ENCODE assay signal across 8 cellular contexts in the genomic region with DNA sequence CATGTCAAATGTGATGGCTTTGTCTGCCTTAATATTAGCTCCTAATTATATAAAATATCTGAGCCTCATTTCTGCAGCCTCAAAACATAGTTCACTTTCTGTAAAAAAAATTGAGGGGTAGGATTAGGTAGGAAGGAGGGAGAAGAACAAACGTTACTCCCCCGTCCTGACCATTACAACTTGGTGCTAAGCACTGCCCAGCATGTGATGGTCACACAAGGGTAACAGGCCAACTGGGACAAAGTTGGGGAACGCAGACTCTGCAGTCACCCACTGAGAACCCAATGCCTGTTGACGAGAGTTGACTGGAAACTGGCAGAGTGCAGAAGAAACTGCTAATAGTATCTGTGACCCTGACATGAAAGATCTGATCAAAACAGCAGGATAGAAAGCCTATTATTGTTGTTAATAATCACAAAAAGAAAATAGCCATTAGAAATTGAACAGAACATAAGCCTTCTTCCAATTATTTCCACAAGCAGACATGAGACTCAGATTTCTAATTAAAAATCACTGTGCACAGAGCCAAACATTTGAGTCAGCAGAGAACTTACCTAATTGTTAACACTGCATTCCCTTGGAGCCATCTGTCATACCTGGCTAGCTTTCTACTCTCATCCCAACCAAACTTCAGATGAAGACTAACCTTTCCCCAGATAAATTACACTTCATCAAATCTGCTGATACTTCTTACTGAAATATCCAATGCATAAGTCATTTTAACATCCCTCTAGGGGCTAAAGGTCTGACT. TPM values are rescaled to one million over a fixed set of nuclear protein-coding genes. Genes with fewer than 3 reads are reported as not detected.
DNase-seq lines count a peak whose midpoint lies in the region; ATAC-seq and TF ChIP-seq lines count a peak whose summit lies in the region.

No MANE protein-coding gene starts in this region.

- TF ChIP-seq CTCF in spleen (IDR thresholded peaks at IDR 0.05 in 8 of 11, conservative IDR thresholded peaks at IDR 0.05 in 3 of 11): no peak

- H3K36me3 ChIP-seq in spleen: no peaks in the 10 kb centered on the region
- H3K36me3 ChIP-seq in naive thymus-derived CD4-positive, alpha-beta T cell (ENCODE audit: control insufficient read depth in 2 of 3, insufficient read depth in 3 of 3, low read length in 3 of 3): no peaks in the 10 kb centered on the region

- H3K4me3 Mint-ChIP-seq in naive thymus-derived CD4-positive, alpha-beta T cell: no peak overlapping the region

- peaks cover 14 to 87% (median 56%) of the 10 kb centered on the region in 6 donors for H3K4me1 ChIP-seq in spleen
- peaks cover 0 to 6% of the 10 kb centered on the region in 2 donors for H3K4me1 ChIP-seq in naive thymus-derived CD4-positive, alpha-beta T cell (ENCODE audit: control insufficient read depth in 2 of 2, insufficient read depth in 2 of 2, low read length in 2 of 2)

- intact Hi-C loops in left cardiac atrium (cut with DNase I) (no loop called here), spleen (cut with DNase I; ENCODE audit: low total_unique reads) (no loop called here)
- intact Hi-C loops in naive thymus-derived CD4-positive, alpha-beta T cell (cut with micrococcal nuclease): loop anchor here in 1 of 2 donors (5.0 kb wide), 1 partner anchor 35 kb away; no protein-coding TSS in a partner anchor

- ATAC-seq in GM19395 (IDR thresholded peaks at IDR 0.05; ENCODE audit: unreplicated experiment) (peak; percentile 12), left cardiac atrium (peak; percentile 46 to 66)
- no peak for ATAC-seq in naive thymus-derived CD4-positive, alpha-beta T cell

- no peak for TF ChIP-seq POLR2A in spleen (IDR thresholded peaks at IDR 0.05)

- DNase-seq in NCI-H446 treated with DMSO at 0.1 percent for 48 hours (lab: John Stamatoyannopoulos, UW) (peak; percentile 61), left cardiac atrium (peak; percentile 37), spleen (no peak), NCI-H526 (lab: John Stamatoyannopoulos, UW) (no peak), NK-92 (lab: John Stamatoyannopoulos, UW; ENCODE audit: unreplicated experiment) (no peak), NCI-H2029 (lab: John Stamatoyannopoulos, UW) (no peak)
- no peak for DNase-seq in naive thymus-derived CD4-positive, alpha-beta T cell

- H3K27ac Mint-ChIP-seq in naive thymus-derived CD4-positive, alpha-beta T cell: no peak overlapping the region

- H3K9me3 ChIP-seq in spleen: no peaks in the 10 kb centered on the region
- H3K9me3 ChIP-seq in naive thymus-derived CD4-positive, alpha-beta T cell (ENCODE audit: control insufficient read depth in 2 of 3, low read length in 3 of 3): no peaks in the 10 kb centered on the region

- H3K27me3 Mint-ChIP-seq in naive thymus-derived CD4-positive, alpha-beta T cell: peaks cover 55 to 77% (median 65%) of the 10 kb centered on the region in 5 donors

- peaks cover 0 to 37% (median 13%) of the 10 kb centered on the region in 7 donors for H3K4me1 Mint-ChIP-seq in naive thymus-derived CD4-positive, alpha-beta T cell

- H3K4me3 ChIP-seq in spleen: peak overlapping the region in 3 of 8 donors; percentile 12 to 42 (median 15)
- no peak overlapping the region for H3K4me3 ChIP-seq in naive thymus-derived CD4-positive, alpha-beta T cell (ENCODE audit: low read length)

- H3K27me3 ChIP-seq in spleen (replicated peaks in 1 of 7): peaks cover 0 to 71% (median 9%) of the 10 kb centered on the region in 7 donors
- peaks cover 0 to 18% of the 10 kb centered on the region in 2 donors for H3K27me3 ChIP-seq in naive thymus-derived CD4-positive, alpha-beta T cell (ENCODE audit: control insufficient read depth in 2 of 2, insufficient read depth in 2 of 2, low read length in 2 of 2)

- H3K9me3 Mint-ChIP-seq in naive thymus-derived CD4-positive, alpha-beta T cell: peaks cover 0 to 3% (median 0%) of the 10 kb centered on the region in 11 donors

- H3K27ac ChIP-seq in spleen: peak overlapping the region in 6 of 8 donors; percentile 67 to 86 (median 81)
- H3K27ac ChIP-seq in naive thymus-derived CD4-positive, alpha-beta T cell (ENCODE audit: low read depth, low read length): no peak overlapping the region

- CTCF ChIA-PET in naive thymus-derived CD4-positive, alpha-beta T cell (lab: Charles Lee): interaction anchor here (2.1 kb wide), 1 partner anchor 110 kb away, joined by 4 read pairs; the partner anchor contains the start of gene PSRC1

- H3K36me3 Mint-ChIP-seq in naive thymus-derived CD4-positive, alpha-beta T cell: peaks cover 0 to 2% (median 0%) of the 10 kb centered on the region in 5 donors

- WGBS in spleen, 5 donors: 54 to 80% (median 63%) methylated on average over 4 of the region's 4 CpGs

- POLR2A ChIA-PET in naive thymus-derived CD4-positive, alpha-beta T cell (lab: Charles Lee): no interaction called here

RNA-seq across cellular contexts. Expression of gene SORT1, which starts 5.5 kb away (rescaled TPM):
- total RNA-seq in left cardiac atrium: 100 to 1,000 TPM; 139 to 157 TPM
- 10 to 100 TPM; 33.5 to 63.9 (median 43.6) TPM for total RNA-seq in spleen
- 1 to 10 TPM; 2.0 to 6.0 (median 3.5) TPM for polyA plus RNA-seq in spleen
- 10 to 100 TPM in 1 of 5 experiments, 1 to 10 TPM in 4; 1.0 to 25.6 (median 1.8) TPM for total RNA-seq in naive thymus-derived CD4-positive, alpha-beta T cell
- polyA plus RNA-seq in naive thymus-derived CD4-positive, alpha-beta T cell: not detected

RNA-seq across cellular contexts. Expression of gene PSMA5, which starts 34.0 kb away (rescaled TPM):
- 10 to 100 TPM; 41.5 to 62.8 TPM for total RNA-seq in left cardiac atrium
- 10 to 100 TPM; 29.9 to 87.0 (median 62.2) TPM for total RNA-seq in spleen
- 10 to 100 TPM; 35.8 to 63.9 (median 61.2) TPM for polyA plus RNA-seq in spleen
- total RNA-seq in naive thymus-derived CD4-positive, alpha-beta T cell: 100 to 1,000 TPM in 1 of 5 experiments, 10 to 100 TPM in 4; 38.3 to 203 (median 70.7) TPM
- polyA plus RNA-seq in naive thymus-derived CD4-positive, alpha-beta T cell: 10 to 100 TPM; 80.0 to 81.9 TPM

Comparison
In these comparisons a context has a peak if more than half of its experiments do, and no peak if none do; other contexts are left out.
1. DNase-seq: peak in NCI-H446 treated with DMSO at 0.1 percent for 48 hours (single experiment) and left cardiac atrium (single experiment); none in spleen (single experiment), naive thymus-derived CD4-positive, alpha-beta T cell (0 of 9), NCI-H526 (0 of 2), NK-92 (single experiment) and NCI-H2029 (single experiment).